Comparison of ENCODE assay signal across 13 cellular contexts in genomic region chr7:3206771-3207191, GRCh38.
"Had no signal": no experiment of that assay in that cellular context is flagged by ENCODE, and none has a peak within 500 bp of the region (broad histone marks: within the 10 kb centered on the region; RNA-seq: fewer than 3 reads in every experiment).

No MANE protein-coding gene starts in this region.

- ATAC-seq: lower lobe of right lung; stimulated activated memory B cell treated with anti-CD40 and anti-IgM and Interleukin-4, amounts not matched to agents 10 μg/mL and 1 μg/mL and 100 μg/mL, for 72 hours; T-helper 17 cell had no signal

- FAIRE-seq: bronchial epithelial cell, frontal cortex, small intestine, TTC549 had no signal

- DNase-seq: activated CD4-positive, alpha-beta T cell treated with anti-CD3 and anti-CD28 coated beads, Interleukin-2, amount 10 ng/mL, durations not matched to agents 7 days and 5 days; activated CD4-positive, CD25-positive, alpha-beta regulatory T cell; activated naive CD4-positive, alpha-beta T cell; activated T-cell treated with anti-CD3 and anti-CD28 coated beads, Interleukin-2, amount 50 U/mL, for 48 hours; kidney glomerular epithelial cell; lower lobe of right lung; midbrain; small intestine; T-helper 17 cell had no signal
